Comparison of ENCODE assay signal across 8 cellular contexts in the genomic region with DNA sequence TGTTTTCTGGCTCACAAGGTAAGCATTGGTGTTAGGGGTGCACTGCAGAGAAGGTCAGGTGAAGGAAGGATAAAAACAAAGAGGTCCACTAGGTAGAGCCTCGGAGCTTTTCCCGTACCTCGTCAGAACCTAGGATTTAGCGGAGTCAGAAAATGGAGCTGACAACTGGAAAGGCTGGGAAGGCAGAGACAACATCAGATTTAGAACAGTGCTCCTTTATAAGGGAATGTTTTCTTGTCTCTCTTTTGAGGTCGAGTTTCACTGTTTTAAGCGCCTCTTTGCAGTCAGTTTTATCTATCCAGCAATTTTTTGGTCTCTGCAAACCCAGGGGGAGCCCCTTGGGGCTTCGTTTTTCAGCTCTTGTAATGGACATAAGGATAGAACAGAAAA.
A peak's percentile ranks its signal among the peaks of the same experiment; 100 is the strongest.
DNase-seq lines count a peak whose midpoint lies in the region; ATAC-seq and TF ChIP-seq lines count a peak whose summit lies in the region.

No MANE protein-coding gene starts in this region.

- no peak for DNase-seq in BJ (ENCODE audit: low read depth)
- DNase-seq in endothelial cell (ENCODE audit: low spot score): no peak
- no peak for DNase-seq in natural killer cell treated with Interleukin-12 subunit alpha and Interleukin-12 subunit beta and Interleukin-15 and Interleukin-18, amount 100 ng/mL, for 72 hours (ENCODE audit: low spot score)
- DNase-seq in HAP-1 (ENCODE audit: low spot score in 2 of 2): no peak
- no peak for DNase-seq in effector CD4-positive, alpha-beta T cell
- no peak for DNase-seq in NCI-H1105 (lab: John Stamatoyannopoulos, UW)

- in situ Hi-C loops in HAP-1 (cut with MboI; ENCODE audit: low sequenced_read_pairs): no loop called here

- no peaks in the 10 kb centered on the region for H3F3A ChIP-seq in OCI-LY1 (ENCODE audit: insufficient read depth, low read length)

- H3K79me2 ChIP-seq in OCI-LY1 (ENCODE audit: insufficient read depth, low read length): no peaks in the 10 kb centered on the region

- H3K4me3 ChIP-seq in BJ (ENCODE audit: low read depth, low read length): peak overlapping the region; percentile 39
- H3K4me3 ChIP-seq in OCI-LY1 (ENCODE audit: low read depth, low read length, poor library complexity, severe bottlenecking): peak overlapping the region; percentile 62
- H3K4me3 ChIP-seq in HAP-1: no peak overlapping the region

- TF ChIP-seq CTCF in BJ (IDR thresholded peaks at IDR 0.05; ENCODE audit: insufficient read depth, low read depth, low read length): no peak
- no peak for TF ChIP-seq CTCF in OCI-LY1 (IDR thresholded peaks at IDR 0.05; ENCODE audit: low read length)
- TF ChIP-seq CTCF in endothelial cell (IDR thresholded peaks at IDR 0.05; ENCODE audit: unreplicated experiment): no peak

- no peaks in the 10 kb centered on the region for H4K20me1 ChIP-seq in OCI-LY1 (ENCODE audit: insufficient read depth, low read length)

- 0 out of 2 replicates have a peak, but pooled peaks cover 1% of the 10 kb centered on the region for H3K36me3 ChIP-seq in BJ (ENCODE audit: control insufficient read depth, insufficient read depth, low read length)
- no peaks in the 10 kb centered on the region for H3K36me3 ChIP-seq in OCI-LY1 (ENCODE audit: insufficient read depth, low read length)
- no peaks in the 10 kb centered on the region; the same call in 1 of the 2 replicates for H3K36me3 ChIP-seq in HAP-1 (replicated peaks)

- H3K27ac Mint-ChIP-seq in endothelial cell (ENCODE audit: unreplicated experiment): peak overlapping the region; percentile 94
- H3K27ac Mint-ChIP-seq in natural killer cell treated with Interleukin-12 subunit alpha and Interleukin-12 subunit beta and Interleukin-15 and Interleukin-18, amount 100 ng/mL, for 72 hours: peak overlapping the region; percentile 93 to 96

- no peaks in the 10 kb centered on the region for H3K27me3 Mint-ChIP-seq in endothelial cell (ENCODE audit: unreplicated experiment)
- no peaks in the 10 kb centered on the region for H3K27me3 Mint-ChIP-seq in natural killer cell treated with Interleukin-12 subunit alpha and Interleukin-12 subunit beta and Interleukin-15 and Interleukin-18, amount 100 ng/mL, for 72 hours

- ATAC-seq in natural killer cell treated with Interleukin-12 subunit alpha and Interleukin-12 subunit beta and Interleukin-15 and Interleukin-18, amount 100 ng/mL, for 72 hours: no peak
- ATAC-seq in GM18907 (IDR thresholded peaks at IDR 0.05; ENCODE audit: unreplicated experiment): no peak

- CTCF ChIA-PET in BJ (lab: Yijun Ruan, JAX): no interaction called here

- peaks cover 49% of the 10 kb centered on the region for H3K4me1 Mint-ChIP-seq in endothelial cell (ENCODE audit: unreplicated experiment)
- H3K4me1 Mint-ChIP-seq in natural killer cell treated with Interleukin-12 subunit alpha and Interleukin-12 subunit beta and Interleukin-15 and Interleukin-18, amount 100 ng/mL, for 72 hours (ENCODE audit: low read depth in 2 of 2): peaks cover 57 to 66% of the 10 kb centered on the region in 2 donors

- H3K27me3 ChIP-seq in BJ (ENCODE audit: control insufficient read depth, insufficient read depth, low read length) (no peaks in the 10 kb centered on the region), OCI-LY1 (ENCODE audit: insufficient read depth, low read length) (no peaks in the 10 kb centered on the region), HAP-1 (ENCODE audit: low read depth) (no peaks in the 10 kb centered on the region)

- H3K9me3 Mint-ChIP-seq in endothelial cell (ENCODE audit: unreplicated experiment): no peaks in the 10 kb centered on the region
- no peaks in the 10 kb centered on the region for H3K9me3 Mint-ChIP-seq in natural killer cell treated with Interleukin-12 subunit alpha and Interleukin-12 subunit beta and Interleukin-15 and Interleukin-18, amount 100 ng/mL, for 72 hours

- no peak overlapping the region for H3K27ac ChIP-seq in OCI-LY1 (ENCODE audit: low read depth, low read length, poor library complexity, severe bottlenecking)

- no peaks in the 10 kb centered on the region for H3K9me3 ChIP-seq in OCI-LY1 (ENCODE audit: low read length)
- no peaks in the 10 kb centered on the region for H3K9me3 ChIP-seq in HAP-1

- H2AFZ ChIP-seq in OCI-LY1 (ENCODE audit: low read length): peak overlapping the region; percentile 11; the same call in 1 of the 2 replicates

- POLR2A ChIA-PET in BJ (lab: Charles Lee): no interaction called here

- peak overlapping the region; percentile 73 for H3K4me3 Mint-ChIP-seq in endothelial cell (ENCODE audit: unreplicated experiment)
- H3K4me3 Mint-ChIP-seq in natural killer cell treated with Interleukin-12 subunit alpha and Interleukin-12 subunit beta and Interleukin-15 and Interleukin-18, amount 100 ng/mL, for 72 hours: peak overlapping the region; percentile 89

- no peaks in the 10 kb centered on the region for H3K9me2 ChIP-seq in OCI-LY1 (ENCODE audit: low read depth, low read length)

- H3K9ac ChIP-seq in OCI-LY1 (ENCODE audit: low read length): peak overlapping the region; percentile 69

- H3K4me2 ChIP-seq in OCI-LY1 (ENCODE audit: low read length): peak overlapping the region; percentile 62

- peaks cover 21% of the 10 kb centered on the region for H3K4me1 ChIP-seq in OCI-LY1 (ENCODE audit: insufficient read depth, low read length, severe bottlenecking)
- H3K4me1 ChIP-seq in HAP-1: peaks cover 15% of the 10 kb centered on the region

- peaks cover 42% of the 10 kb centered on the region for H3K36me3 Mint-ChIP-seq in endothelial cell (ENCODE audit: low read depth, unreplicated experiment)
- peaks cover 13% of the 10 kb centered on the region for H3K36me3 Mint-ChIP-seq in natural killer cell treated with Interleukin-12 subunit alpha and Interleukin-12 subunit beta and Interleukin-15 and Interleukin-18, amount 100 ng/mL, for 72 hours
